ENCODE assay signal across 14 cellular contexts in genomic region chr17:35491417-35491816, GRCh38. TPM values are rescaled to one million over a fixed set of nuclear protein-coding genes. Genes with fewer than 3 reads are reported as not detected.
DNase-seq lines count a peak whose midpoint lies in the region; ATAC-seq and TF ChIP-seq lines count a peak whose summit lies in the region.
"Had no signal": no experiment of that assay in that cellular context is flagged by ENCODE, and none has a peak within 500 bp of the region (broad histone marks: within the 10 kb centered on the region; RNA-seq: fewer than 3 reads in every experiment).

No MANE protein-coding gene starts in this region.

- H3K4me1 ChIP-seq in CD8-positive, alpha-beta T cell (ENCODE audit: insufficient read depth, low read length), result peaks cover 37% of the 10 kb centered on the region
- peaks cover 3% of the 10 kb centered on the region for H3K4me1 ChIP-seq in osteoblast (ENCODE audit: insufficient read depth, low read length)
- H3K4me1 ChIP-seq in thyroid gland, result peaks cover 4 to 18% of the 10 kb centered on the region in 2 donors
- H3K4me1 ChIP-seq: BE2C had no signal

- H3K36me3 Mint-ChIP-seq in CD4-positive, alpha-beta T cell (ENCODE audit: low read depth), result peaks cover 65% of the 10 kb centered on the region
- H3K36me3 Mint-ChIP-seq in CD8-positive, alpha-beta T cell, result peaks cover 67% of the 10 kb centered on the region
- no peaks in the 10 kb centered on the region for H3K36me3 Mint-ChIP-seq in WTC11

- H3K27ac Mint-ChIP-seq in CD4-positive, alpha-beta T cell, result peak overlapping the region; percentile 24
- peak overlapping the region; percentile 65 for H3K27ac Mint-ChIP-seq in CD8-positive, alpha-beta T cell
- H3K27ac Mint-ChIP-seq in WTC11, result no peak overlapping the region

- no peak for TF ChIP-seq CTCF in CD4-positive, alpha-beta T cell (IDR thresholded peaks at IDR 0.05)
- no peak for TF ChIP-seq CTCF in CD8-positive, alpha-beta T cell (IDR thresholded peaks at IDR 0.05)
- no peak for TF ChIP-seq CTCF in WTC11 (IDR thresholded peaks at IDR 0.05)
- no peak for TF ChIP-seq CTCF in osteoblast (IDR thresholded peaks at IDR 0.05; ENCODE audit: extremely low read depth, low read depth, low read length)
- TF ChIP-seq CTCF in thyroid gland (IDR thresholded peaks at IDR 0.05), result no peak

- H3K36me3 ChIP-seq in CD8-positive, alpha-beta T cell (ENCODE audit: insufficient read depth, low read length), result no peaks in the 10 kb centered on the region
- H3K36me3 ChIP-seq in osteoblast (ENCODE audit: insufficient read depth, low read length) (no peaks in the 10 kb centered on the region), thyroid gland (no peaks in the 10 kb centered on the region)
- H3K36me3 ChIP-seq: BE2C had no signal

- intact Hi-C loops in CD4-positive, alpha-beta T cell (cut with DNase I, micrococcal nuclease), result no loop called here
- intact Hi-C loops in CD8-positive, alpha-beta T cell (cut with DNase I, micrococcal nuclease), result no loop called here
- intact Hi-C loops in thyroid gland (cut with DNase I), result no loop called here

- CTCF ChIA-PET in CD4-positive, alpha-beta T cell (lab: Charles Lee), result no interaction called here
- CTCF ChIA-PET in CD8-positive, alpha-beta T cell (lab: Charles Lee), result interaction anchor here (1.4 kb wide), 1 partner anchor 42 kb away, joined by 3 read pairs; no protein-coding TSS in a partner anchor
- CTCF ChIA-PET in WTC11 (lab: Charles Lee), result interaction anchor here (3.7 kb wide), 1 partner anchor 179 kb away, joined by 12 read pairs; no protein-coding TSS in a partner anchor

- no peaks in the 10 kb centered on the region for H3K9me3 Mint-ChIP-seq in CD4-positive, alpha-beta T cell
- peaks cover 11% of the 10 kb centered on the region for H3K9me3 Mint-ChIP-seq in CD8-positive, alpha-beta T cell
- H3K9me3 Mint-ChIP-seq in WTC11, result no peaks in the 10 kb centered on the region

- no peaks in the 10 kb centered on the region for H3K27me3 ChIP-seq in CD4-positive, alpha-beta T cell (ENCODE audit: control insufficient read depth, insufficient read depth, low read length)
- H3K27me3 ChIP-seq in CD8-positive, alpha-beta T cell (ENCODE audit: insufficient read depth, low read length), result no peaks in the 10 kb centered on the region
- H3K27me3 ChIP-seq in osteoblast (ENCODE audit: insufficient read depth, low read length) (peaks cover 81% of the 10 kb centered on the region), thyroid gland (peaks cover 46% of the 10 kb centered on the region)

- peaks cover 56% of the 10 kb centered on the region for H3K4me1 Mint-ChIP-seq in CD4-positive, alpha-beta T cell (ENCODE audit: low read depth)
- peaks cover 70% of the 10 kb centered on the region for H3K4me1 Mint-ChIP-seq in CD8-positive, alpha-beta T cell (ENCODE audit: low read depth)
- H3K4me1 Mint-ChIP-seq in WTC11, result peaks cover 69% of the 10 kb centered on the region

- DNase-seq in CD4-positive, alpha-beta T cell, result no peak
- DNase-seq in CD8-positive, alpha-beta T cell, result no peak
- DNase-seq in WTC11 (ENCODE audit: low spot score), result no peak
- DNase-seq in osteoblast (ENCODE audit: insufficient read length, low spot score, missing footprints), result peak; percentile 68
- no peak for DNase-seq in stimulated activated CD4-positive, alpha-beta T cell treated with anti-CD3 and anti-CD28 coated beads, Interleukin-2, amount 100 ng/mL, for 48 hours
- no peak for DNase-seq in thyroid gland
- no peak for DNase-seq in RKO (ENCODE audit: low spot score)
- DNase-seq: BE2C, DMS79, HCEC 1CT had no signal

- H3K4me3 ChIP-seq in CD8-positive, alpha-beta T cell (ENCODE audit: low read depth, low read length), result no peak overlapping the region
- H3K4me3 ChIP-seq in osteoblast (ENCODE audit: insufficient read depth, low read length) (no peak overlapping the region), thyroid gland (replicated peaks in 1 of 3) (no peak overlapping the region)
- H3K4me3 ChIP-seq: A549, K562 had no signal

- whole genome bisulfite sequencing in thyroid gland, 2 donors, result 11 to 20% methylated on average over 3 of the region's 3 CpGs

- POLR2A ChIA-PET in CD4-positive, alpha-beta T cell (lab: Charles Lee), result no interaction called here
- POLR2A ChIA-PET in CD8-positive, alpha-beta T cell (lab: Charles Lee), result interaction anchor here (1.4 kb wide), 3 partner anchors 17 to 179 kb away, joined by 3 to 5 read pairs (median 3); no protein-coding TSS in a partner anchor
- POLR2A ChIA-PET in WTC11 (lab: Charles Lee), result no interaction called here

- H3K27me3 Mint-ChIP-seq in CD4-positive, alpha-beta T cell, result no peaks in the 10 kb centered on the region
- no peaks in the 10 kb centered on the region for H3K27me3 Mint-ChIP-seq in CD8-positive, alpha-beta T cell (ENCODE audit: low read depth)
- H3K27me3 Mint-ChIP-seq in WTC11 (ENCODE audit: low read depth), result peaks cover 100% of the 10 kb centered on the region

- H3K4me2 ChIP-seq in osteoblast (ENCODE audit: insufficient read depth, low read length), result no peak overlapping the region
- H3K4me2 ChIP-seq: A549 had no signal

- H3K27ac ChIP-seq in CD4-positive, alpha-beta T cell (ENCODE audit: low read depth, low read length), result no peak overlapping the region
- H3K27ac ChIP-seq in CD8-positive, alpha-beta T cell (ENCODE audit: low read depth, low read length), result no peak overlapping the region
- H3K27ac ChIP-seq in osteoblast (ENCODE audit: low read depth, low read length), result no peak overlapping the region
- H3K27ac ChIP-seq in thyroid gland, result no peak overlapping the region
- H3K27ac ChIP-seq: A549, C4-2B, HL-60 had no signal

- H2AFZ ChIP-seq in osteoblast (ENCODE audit: low read length), result no peak overlapping the region

- no peaks in the 10 kb centered on the region for H4K20me1 ChIP-seq in osteoblast (ENCODE audit: insufficient read depth, low read length)

- TF ChIP-seq POLR2A in thyroid gland (IDR thresholded peaks at IDR 0.05), result no peak

- no peak overlapping the region for H3K4me3 Mint-ChIP-seq in CD4-positive, alpha-beta T cell
- no peak overlapping the region for H3K4me3 Mint-ChIP-seq in CD8-positive, alpha-beta T cell
- H3K4me3 Mint-ChIP-seq in WTC11, result no peak overlapping the region

- H3K9me3 ChIP-seq in CD4-positive, alpha-beta T cell (ENCODE audit: control insufficient read depth, low read length), result peaks cover 8% of the 10 kb centered on the region
- no peaks in the 10 kb centered on the region for H3K9me3 ChIP-seq in CD8-positive, alpha-beta T cell (ENCODE audit: low read length)
- H3K9me3 ChIP-seq in osteoblast (ENCODE audit: low read depth, low read length) (peaks cover 3% of the 10 kb centered on the region), thyroid gland (no peaks in the 10 kb centered on the region)

- H3K79me2 ChIP-seq in osteoblast (ENCODE audit: insufficient read depth, low read length), result no peaks in the 10 kb centered on the region

- ATAC-seq in CD4-positive, alpha-beta T cell (ENCODE audit: poor library complexity), result no peak
- no peak for ATAC-seq in CD8-positive, alpha-beta T cell
- no peak for ATAC-seq in WTC11
- ATAC-seq: A549, K562 had no signal

TF ChIP-seq in WTC11, 78 proteins besides CTCF, POLR2A, EP300 and RAD21:
- TF ChIP-seq ZNF121 (CRISPR knock-in tag; IDR thresholded peaks at IDR 0.05) (peak; percentile 88), ZNF138 (CRISPR knock-in tag; conservative IDR thresholded peaks at IDR 0.05) (no peak)

RNA-seq across cellular contexts. Expression of gene SLFN13, which starts 42.9 kb away (rescaled TPM):
- 1 to 10 TPM; 9.5 to 9.7 TPM for total RNA-seq in CD4-positive, alpha-beta T cell
- total RNA-seq in CD8-positive, alpha-beta T cell, result 10 to 100 TPM; 16.1 to 17.3 TPM
- total RNA-seq in WTC11 (2021) (19.7 to 22.1 TPM (median 20.8 TPM) in 3 replicates), osteoblast (2.1 and 2.5 TPM in 2 replicates), thyroid gland (10 to 100 TPM; 13.6 to 31.8 (median 17.9) TPM)

RNA-seq across cellular contexts. Expression of gene SLFN12L, which starts 46.1 kb away (rescaled TPM):
- 10 to 100 TPM; 23.4 to 24.3 TPM for total RNA-seq in CD4-positive, alpha-beta T cell
- total RNA-seq in CD8-positive, alpha-beta T cell, result 10 to 100 TPM; 39.8 to 41.4 TPM
- total RNA-seq in WTC11 (2021) (0.07 to 0.16 TPM (median 0.13 TPM) in 3 replicates), osteoblast (0.36 and 0.88 TPM in 2 replicates), thyroid gland (1 to 10 TPM; 1.2 to 3.5 (median 1.6) TPM)

RNA-seq across cellular contexts. Expression of gene SLFN12, which starts 59.1 kb away (rescaled TPM):
- total RNA-seq in CD4-positive, alpha-beta T cell, result 1 to 10 TPM; 1.3 to 2.4 TPM
- total RNA-seq in CD8-positive, alpha-beta T cell, result 1 to 10 TPM; 2.4 TPM
- 12.2 to 12.7 TPM (median 12.4 TPM) in 3 replicates for total RNA-seq in WTC11 (2021)
- 19.9 and 25.6 TPM in 2 replicates for total RNA-seq in osteoblast
- total RNA-seq in thyroid gland, result 10 to 100 TPM; 10.3 to 16.3 (median 13.1) TPM

Comparison
In these comparisons a context has a peak if more than half of its experiments do, and no peak if none do; other contexts are left out.
1. RNA of gene SLFN12L, which starts 46.1 kb away (total RNA-seq): 39.8 to 41.4 TPM in CD8-positive, alpha-beta T cell and 23.4 to 24.3 TPM in CD4-positive, alpha-beta T cell; 1.2 to 3.5 TPM in thyroid gland, 0.36 to 0.88 TPM in osteoblast and 0.07 to 0.16 TPM in WTC11; every median in the first group is over 4 times any median in the second.